In the genomic region with DNA sequence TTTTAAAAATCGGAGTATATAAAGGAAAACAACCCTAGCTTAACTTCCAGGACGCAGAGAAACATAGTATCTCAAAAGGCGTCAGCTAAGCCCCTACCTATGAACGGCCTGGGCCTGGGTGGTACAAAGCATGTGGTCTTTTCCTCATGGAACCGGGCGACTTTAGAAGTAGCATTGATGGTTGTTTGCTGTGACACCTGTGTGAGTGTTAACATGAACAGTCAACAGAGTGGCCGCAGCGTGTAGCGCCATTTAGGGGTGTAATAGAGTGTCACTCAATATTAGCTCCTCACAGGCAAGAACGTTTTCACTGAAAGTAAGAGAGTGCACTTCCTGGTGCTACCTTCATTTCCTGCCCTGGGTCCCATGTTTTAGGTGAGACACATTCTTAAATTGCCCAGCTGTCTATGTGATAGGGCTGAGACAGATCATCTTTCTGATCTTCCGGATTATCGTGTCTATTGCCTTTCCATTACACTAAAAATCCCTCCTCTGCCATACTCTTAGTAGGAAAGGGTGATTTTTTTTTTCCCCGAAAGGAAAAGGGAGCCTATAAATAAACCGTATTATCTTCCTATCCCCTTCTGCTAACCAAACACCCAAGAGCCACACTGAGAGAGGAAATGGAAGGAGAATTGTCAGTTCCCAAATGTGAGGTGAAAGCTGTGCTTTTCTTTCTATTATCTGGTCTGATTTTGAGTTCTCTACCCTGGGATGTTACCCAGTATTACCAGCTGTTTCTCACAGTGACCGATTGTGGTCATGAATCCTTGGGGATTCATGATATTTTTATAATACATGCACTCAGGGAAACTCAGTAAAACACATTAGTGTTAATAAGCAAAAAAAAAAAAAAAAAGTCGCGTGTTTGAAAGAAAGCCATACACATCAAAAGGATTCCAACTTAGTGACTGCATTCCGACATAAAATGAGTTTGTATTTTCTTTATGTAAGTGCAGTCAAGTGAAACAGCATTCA, we compare ENCODE assay signal across 8 cellular contexts.
DNase-seq lines count a peak whose midpoint lies in the region; ATAC-seq and TF ChIP-seq lines count a peak whose summit lies in the region.

No MANE protein-coding gene starts in this region.

- DNase-seq in DMS 273 (lab: John Stamatoyannopoulos, UW; ENCODE audit: unreplicated experiment) (peak; percentile 87), LoVo (ENCODE audit: low spot score) (peak; percentile 67), astrocyte of the spinal cord (ENCODE audit: low read depth, low spot score) (peak; percentile 32), kidney glomerular epithelial cell (lab: John Stamatoyannopoulos, UW) (peak; percentile 65)
- peak; percentile 66 for DNase-seq in stimulated activated CD4-positive, alpha-beta T cell treated with anti-CD3 and anti-CD28 coated beads, Interleukin-4, amount 100 ng/mL, for 24 hours

- peak overlapping the region; percentile 56 for H3K4me3 ChIP-seq in astrocyte of the spinal cord (ENCODE audit: low read depth, low read length)

- peak overlapping the region; percentile 91 for H3K4me3 Mint-ChIP-seq in T-helper 1 cell treated with Interleukin-12 subunit alpha and Interleukin-12 subunit beta and Interleukin-4 antibody, amounts not matched to agents 30 μg/mL and 1 μg/mL, for 36 hours

- no peaks in the 10 kb centered on the region for H3K27me3 Mint-ChIP-seq in T-helper 1 cell treated with Interleukin-12 subunit alpha and Interleukin-12 subunit beta and Interleukin-4 antibody, amounts not matched to agents 30 μg/mL and 1 μg/mL, for 36 hours (ENCODE audit: low read depth)

- H3K4me1 Mint-ChIP-seq in T-helper 1 cell treated with Interleukin-12 subunit alpha and Interleukin-12 subunit beta and Interleukin-4 antibody, amounts not matched to agents 30 μg/mL and 1 μg/mL, for 36 hours (ENCODE audit: low read depth): peaks cover 36% of the 10 kb centered on the region

- no peak for TF ChIP-seq CTCF in astrocyte of the spinal cord (IDR thresholded peaks at IDR 0.05; ENCODE audit: low read depth, low read length)

- peak overlapping the region; percentile 91 for H3K27ac Mint-ChIP-seq in T-helper 1 cell treated with Interleukin-12 subunit alpha and Interleukin-12 subunit beta and Interleukin-4 antibody, amounts not matched to agents 30 μg/mL and 1 μg/mL, for 36 hours

- in situ Hi-C loops in astrocyte of the spinal cord (cut with HindIII; ENCODE audit: low sequenced_read_pairs): no loop called here

- ATAC-seq in GM21529 (IDR thresholded peaks at IDR 0.05; ENCODE audit: unreplicated experiment) (peak; percentile 32), GM18858 (IDR thresholded peaks at IDR 0.05; ENCODE audit: unreplicated experiment) (no peak)

- H3K36me3 Mint-ChIP-seq in T-helper 1 cell treated with Interleukin-12 subunit alpha and Interleukin-12 subunit beta and Interleukin-4 antibody, amounts not matched to agents 30 μg/mL and 1 μg/mL, for 36 hours (ENCODE audit: low read depth): peaks cover 7% of the 10 kb centered on the region

- peaks cover 4% of the 10 kb centered on the region for H3K9me3 Mint-ChIP-seq in T-helper 1 cell treated with Interleukin-12 subunit alpha and Interleukin-12 subunit beta and Interleukin-4 antibody, amounts not matched to agents 30 μg/mL and 1 μg/mL, for 36 hours

Comparison
In these comparisons a context has a peak if more than half of its experiments do, and no peak if none do; other contexts are left out.
1. DNase-seq: peak in every context shown above with its lines; median percentile 87 in DMS 273; 67 in LoVo; 66 in stimulated activated CD4-positive, alpha-beta T cell treated with anti-CD3 and anti-CD28 coated beads, Interleukin-4, amount 100 ng/mL, for 24 hours; 65 in kidney glomerular epithelial cell; 32 in astrocyte of the spinal cord.